In the genomic region with DNA sequence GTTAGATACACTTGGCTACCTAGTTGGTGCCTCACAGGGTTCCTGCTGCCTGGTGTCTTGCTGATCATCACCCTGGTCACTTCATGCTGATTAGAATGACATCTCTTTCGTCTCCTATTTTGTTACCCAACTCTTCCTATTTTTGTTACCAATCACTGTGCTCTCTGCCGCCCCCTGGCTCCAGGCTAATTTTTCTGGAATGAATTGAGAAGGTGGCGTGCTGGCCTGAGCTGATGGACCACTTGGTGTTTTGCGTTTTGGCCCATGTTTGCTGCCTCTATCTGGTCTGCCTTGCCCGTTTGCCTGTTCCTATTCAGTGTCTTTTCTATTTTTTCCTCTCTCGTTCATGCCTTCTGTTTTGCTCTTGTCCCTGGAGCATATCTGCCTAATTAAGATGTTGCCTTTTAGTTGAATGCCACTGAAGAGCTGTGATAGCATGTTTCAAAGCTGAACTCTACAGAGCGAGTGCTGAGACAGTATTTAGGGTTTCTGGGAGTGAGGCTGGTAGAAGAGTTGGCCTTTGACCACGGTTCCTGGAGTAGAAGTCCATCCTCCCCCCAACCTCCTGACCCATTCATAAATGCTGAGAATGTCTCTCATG, we compare ENCODE assay signal across 8 cellular contexts. TPM values are rescaled to one million over a fixed set of nuclear protein-coding genes. Genes with fewer than 3 reads are reported as not detected.
DNase-seq lines count a peak whose midpoint lies in the region; ATAC-seq and FAIRE-seq lines count a peak whose summit lies in the region.

No MANE protein-coding gene starts in this region.

- no peaks in the 10 kb centered on the region for H3K27me3 ChIP-seq in small intestine (ENCODE audit: control insufficient read depth in 2 of 2, insufficient read depth in 2 of 2, low read length in 2 of 2)

- WGBS in small intestine, 3 donors = 40 to 50% (median 43%) methylated on average over 8 of the region's 8 CpGs

- ATAC-seq in Right ventricle myocardium superior (ENCODE audit: poor library complexity) (peak; percentile 35), HG03521 (IDR thresholded peaks at IDR 0.05; ENCODE audit: unreplicated experiment) (no peak)

- intact Hi-C loops in Right ventricle myocardium superior (cut with DNase I) = no loop called here

- H3K4me1 ChIP-seq in small intestine (ENCODE audit: control insufficient read depth in 2 of 2, insufficient read depth in 1 of 2, low read depth in 1 of 2, low read length in 1 of 2) = no peaks in the 10 kb centered on the region

- no peak for FAIRE-seq in small intestine (lab: Jason Lieb, UNC)

- no peak overlapping the region for H3K27ac ChIP-seq in small intestine (ENCODE audit: low read depth in 1 of 2, low read length in 1 of 2)

- no peaks in the 10 kb centered on the region for H3K9me3 ChIP-seq in small intestine (ENCODE audit: control insufficient read depth, low read depth)

- DNase-seq in ELF-1 (ENCODE audit: low read depth, low spot score) = peak; percentile 66
- DNase-seq in NAMALWA (ENCODE audit: low spot score) = peak; percentile 71
- DNase-seq in activated T-cell treated with anti-CD3 and anti-CD28 coated beads, Interleukin-2, amount 50 U/mL, for 48 hours = peak; percentile 72 to 77
- DNase-seq in Right ventricle myocardium superior = peak; percentile 76
- DNase-seq in small intestine = peak; percentile 47
- no peak for DNase-seq in SW480 (ENCODE audit: low spot score)
- no peak for DNase-seq in NCI-H2029 treated with DMSO at 0.1 percent for 48 hours (lab: John Stamatoyannopoulos, UW)

- no peak overlapping the region for H3K4me3 ChIP-seq in small intestine (ENCODE audit: low read depth in 1 of 2, low read length in 2 of 2)

- peaks cover 20 to 36% of the 10 kb centered on the region in 2 donors for H3K36me3 ChIP-seq in small intestine (ENCODE audit: control insufficient read depth in 2 of 2, insufficient read depth in 2 of 2, low read length in 2 of 2)

RNA-seq across cellular contexts. Expression of a gene that starts 5.9 kb away (rescaled TPM):
- 200 TPM for total RNA-seq in Right ventricle myocardium superior
- polyA plus RNA-seq in small intestine = 100 to 1,000 TPM; 471 to 709 (median 539) TPM

RNA-seq across cellular contexts. Expression of a gene that starts 12.4 kb away (rescaled TPM):
- total RNA-seq in Right ventricle myocardium superior = 16.7 TPM
- 10 to 100 TPM; 12.2 to 22.1 (median 15.4) TPM for polyA plus RNA-seq in small intestine

RNA-seq across cellular contexts. Expression of a gene that starts 18.1 kb away (rescaled TPM):
- total RNA-seq in Right ventricle myocardium superior = 59.0 TPM
- 100 to 1,000 TPM; 179 to 186 (median 183) TPM for polyA plus RNA-seq in small intestine

RNA-seq across cellular contexts. Expression of a gene that starts 56.1 kb away (rescaled TPM):
- 0.03 TPM for total RNA-seq in Right ventricle myocardium superior
- polyA plus RNA-seq in small intestine = under 1 TPM in 2 of 3 donors, not detected in 1; under 0.01 to 0.18 TPM

RNA-seq across cellular contexts. Expression of a gene that starts 57.7 kb away (rescaled TPM):
- total RNA-seq in Right ventricle myocardium superior = 3.9 TPM
- polyA plus RNA-seq in small intestine = 10 to 100 TPM; 11.1 to 21.6 (median 12.7) TPM

Comparison
In these comparisons a context has a peak if more than half of its experiments do, and no peak if none do; other contexts are left out.
1. DNase-seq: peak in ELF-1 (single experiment), NAMALWA (single experiment), activated T-cell treated with anti-CD3 and anti-CD28 coated beads, Interleukin-2, amount 50 U/mL, for 48 hours (2 of 2), Right ventricle myocardium superior (single experiment) and small intestine (single experiment); none in SW480 (single experiment) and NCI-H2029 treated with DMSO at 0.1 percent for 48 hours (single experiment).